ENCODE assay signal across 26 cellular contexts in genomic region chr5:82670692-82671091, GRCh38.
"Had no signal": no experiment of that assay in that cellular context is flagged by ENCODE, and none has a peak within 500 bp of the region (broad histone marks: within the 10 kb centered on the region; RNA-seq: fewer than 3 reads in every experiment).

No MANE protein-coding gene starts in this region.

- H3K4me1 ChIP-seq: lower lobe of right lung, neural progenitor cell, right atrium auricular region, right lobe of liver, stomach, testis, thyroid gland, transverse colon, upper lobe of left lung, vagina had no signal

- H3K27ac Mint-ChIP-seq: naive thymus-derived CD8-positive, alpha-beta T cell; neural progenitor cell; progenitor cell of endocrine pancreas; stimulated activated naive B cell treated with anti-CD40 and anti-IgM and Interleukin-4, amounts not matched to agents 10 μg/mL and 1 μg/mL and 100 μg/mL, for 72 hours had no signal

- H3K36me3 Mint-ChIP-seq: naive thymus-derived CD8-positive, alpha-beta T cell; neural progenitor cell; stimulated activated naive B cell treated with anti-CD40 and anti-IgM and Interleukin-4, amounts not matched to agents 10 μg/mL and 1 μg/mL and 100 μg/mL, for 72 hours had no signal

- H2AFZ ChIP-seq: neural progenitor cell had no signal

- DNase-seq: hippocampal formation; kidney glomerular epithelial cell; left cardiac atrium; lower lobe of right lung; mammary epithelial cell; mesenchymal stem cell; naive thymus-derived CD8-positive, alpha-beta T cell; ovary; right lobe of liver; stimulated activated CD4-positive, alpha-beta T cell treated with anti-CD3 and anti-CD28 coated beads, Interleukin-12 subunit alpha, Interleukin-12 subunit beta, amount 100 ng/mL, for 4 hours; stimulated activated CD4-positive, alpha-beta T cell treated with anti-CD3 and anti-CD28 coated beads, Interleukin-15, amount 100 ng/mL, for 24 hours; stimulated activated CD4-positive, alpha-beta T cell treated with anti-CD3 and anti-CD28 coated beads, Interleukin-2, amount 100 ng/mL, for 24 hours; stimulated activated CD4-positive, alpha-beta T cell treated with anti-CD3 and anti-CD28 coated beads, Interleukin-4, amount 100 ng/mL, for 1 hour; stimulated activated naive B cell treated with anti-CD40 and anti-IgM and Interleukin-4, amounts not matched to agents 10 μg/mL and 1 μg/mL and 100 μg/mL, for 72 hours; stimulated activated naive CD8-positive, alpha-beta T cell treated with anti-CD3 and anti-CD28 coated beads, Interleukin-15, Interleukin-2, amounts not matched to agents 100 U/mL and 50 U/mL, for 24 hours; stomach; testis; thyroid gland; transverse colon; upper lobe of left lung had no signal

- H3K4me3 ChIP-seq: lower lobe of right lung, neural progenitor cell, ovary, right atrium auricular region, right lobe of liver, skin epidermis, stomach, testis, thyroid gland, transverse colon, upper lobe of left lung, vagina had no signal

- H3K27me3 ChIP-seq: neural progenitor cell, ovary, right atrium auricular region, right lobe of liver, stomach, testis, thyroid gland, transverse colon, upper lobe of left lung, vagina had no signal

- H3K4me2 ChIP-seq: neural progenitor cell had no signal

- H3K27me3 Mint-ChIP-seq: progenitor cell of endocrine pancreas; stimulated activated naive B cell treated with anti-CD40 and anti-IgM and Interleukin-4, amounts not matched to agents 10 μg/mL and 1 μg/mL and 100 μg/mL, for 72 hours had no signal

- H3K9ac ChIP-seq: neural progenitor cell had no signal

- ATAC-seq: left cardiac atrium; left lobe of liver; lower lobe of right lung; naive thymus-derived CD8-positive, alpha-beta T cell; right lobe of liver; stimulated activated naive B cell treated with anti-CD40 and anti-IgM and Interleukin-4, amounts not matched to agents 10 μg/mL and 1 μg/mL and 100 μg/mL, for 72 hours; stimulated activated naive CD8-positive, alpha-beta T cell treated with anti-CD3 and anti-CD28 coated beads, Interleukin-15, Interleukin-2, amounts not matched to agents 100 U/mL and 50 U/mL, for 24 hours had no signal

- H3K36me3 ChIP-seq: lower lobe of right lung, neural progenitor cell, ovary, right atrium auricular region, right lobe of liver, stomach, thyroid gland, transverse colon, upper lobe of left lung, vagina had no signal

- H3K4me3 Mint-ChIP-seq: naive thymus-derived CD8-positive, alpha-beta T cell; neural progenitor cell; stimulated activated naive B cell treated with anti-CD40 and anti-IgM and Interleukin-4, amounts not matched to agents 10 μg/mL and 1 μg/mL and 100 μg/mL, for 72 hours had no signal

- H3K27ac ChIP-seq: lower lobe of right lung, neural progenitor cell, ovary, right atrium auricular region, right lobe of liver, stomach, testis, thyroid gland, transverse colon, upper lobe of left lung, vagina had no signal

- H3K9me3 ChIP-seq: lower lobe of right lung, ovary, right atrium auricular region, right lobe of liver, stomach, testis, thyroid gland, transverse colon, upper lobe of left lung, vagina had no signal
